In the genomic region with DNA sequence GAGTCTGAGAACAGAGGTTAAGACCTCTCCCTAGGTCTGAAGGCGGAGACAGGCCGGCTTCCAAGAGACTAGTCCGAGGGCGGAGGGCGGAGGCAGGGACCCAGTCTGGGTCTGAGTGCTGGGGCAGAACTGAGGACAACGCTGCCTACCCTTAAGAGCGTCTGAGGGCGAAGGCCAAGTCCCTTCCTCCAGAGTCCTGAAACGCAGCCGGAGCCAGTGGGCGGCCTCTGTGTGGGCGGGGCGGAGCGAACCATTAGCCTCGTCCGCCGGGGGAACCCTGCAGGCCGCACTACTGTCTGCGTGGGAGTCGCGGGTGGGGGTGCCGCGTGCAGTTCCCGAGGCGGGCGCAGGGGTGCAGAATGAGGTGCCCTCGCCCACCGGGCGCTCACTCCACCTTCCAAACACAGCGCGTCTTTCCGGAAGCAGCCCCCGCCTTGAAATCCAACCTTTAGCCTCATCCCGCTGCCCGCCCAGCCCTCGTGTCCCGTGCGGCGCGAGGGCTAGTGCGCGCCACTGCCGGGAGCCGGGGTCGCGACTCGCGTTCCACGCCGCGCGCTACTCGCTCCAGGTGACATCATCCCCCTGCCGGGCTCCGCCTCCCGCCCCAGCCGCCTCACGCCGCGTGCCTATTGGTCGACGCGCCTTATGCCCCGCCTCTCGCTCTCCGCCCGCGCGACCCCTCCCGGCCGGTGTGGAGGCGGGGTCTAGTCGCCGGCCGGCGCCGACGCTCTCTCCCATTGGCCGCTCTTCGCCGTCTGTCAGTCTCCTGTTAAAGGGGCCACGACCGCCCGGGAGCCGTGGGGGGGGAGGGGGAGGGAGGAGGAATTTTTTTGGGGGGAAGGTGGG, we compare ENCODE assay signal across 8 cellular contexts. TPM values are rescaled to one million over a fixed set of nuclear protein-coding genes. Genes with fewer than 3 reads are reported as not detected.
DNase-seq lines count a peak whose midpoint lies in the region; ATAC-seq and TF ChIP-seq lines count a peak whose summit lies in the region.

A gene with protein sequence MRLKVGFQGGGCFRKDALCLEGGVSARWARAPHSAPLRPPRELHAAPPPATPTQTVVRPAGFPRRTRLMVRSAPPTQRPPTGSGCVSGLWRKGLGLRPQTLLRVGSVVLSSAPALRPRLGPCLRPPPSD (minus strand): TSS at position 579 of the 846 bp plus-strand sequence. CDS start 121 bp downstream, at position 458.

- H3K4me3 Mint-ChIP-seq in activated naive CD4-positive, alpha-beta T cell treated with anti-CD3 and anti-CD28 coated beads, Interleukin-2, amount 10 ng/mL, durations not matched to agents 7 days and 5 days: peak within 1 kb of the TSS; percentile 83

- CTCF ChIA-PET in activated naive CD4-positive, alpha-beta T cell treated with anti-CD3 and anti-CD28 coated beads, Interleukin-2, amount 10 ng/mL, durations not matched to agents 7 days and 5 days (lab: Charles Lee): interaction anchor here (1.1 kb wide), 1 partner anchor 27 kb away, joined by 6 read pairs; no protein-coding TSS in a partner anchor

- peaks cover 39% of the 10 kb centered on the region for H3K4me1 Mint-ChIP-seq in activated naive CD4-positive, alpha-beta T cell treated with anti-CD3 and anti-CD28 coated beads, Interleukin-2, amount 10 ng/mL, durations not matched to agents 7 days and 5 days

- peak; percentile 91 for ATAC-seq in omental fat pad (ENCODE audit: low FRiP score)

- H3K36me3 Mint-ChIP-seq in activated naive CD4-positive, alpha-beta T cell treated with anti-CD3 and anti-CD28 coated beads, Interleukin-2, amount 10 ng/mL, durations not matched to agents 7 days and 5 days: no peaks in the 10 kb centered on the region

- H3K4me3 ChIP-seq in GM08714 (ENCODE audit: low read length) (peak within 1 kb of the TSS; percentile 73), HFF-Myc (replicated peaks; ENCODE audit: low read depth, low read length) (peak within 1 kb of the TSS; percentile 50)

- TF ChIP-seq CTCF in HFF-Myc (IDR thresholded peaks at IDR 0.05; ENCODE audit: low read depth, low read length, missing control alignments): no peak
- no peak for TF ChIP-seq CTCF in omental fat pad (IDR thresholded peaks at IDR 0.05)

- peak within 1 kb of the TSS; percentile 88 for H3K27ac ChIP-seq in temporal lobe (ENCODE audit: low read depth, low read length)

- peak within 1 kb of the TSS; percentile 78 for H3K27ac Mint-ChIP-seq in activated naive CD4-positive, alpha-beta T cell treated with anti-CD3 and anti-CD28 coated beads, Interleukin-2, amount 10 ng/mL, durations not matched to agents 7 days and 5 days

- DNase-seq in HFF-Myc (ENCODE audit: extremely low read depth, low read depth): peak; percentile 61
- DNase-seq in MV-4-11 (lab: John Stamatoyannopoulos, UW): peak; percentile 96
- DNase-seq in SK-MEL-5 (ENCODE audit: low read depth, low spot score): peak; percentile 92
- DNase-seq in activated naive CD4-positive, alpha-beta T cell treated with anti-CD3 and anti-CD28 coated beads, Interleukin-2, amount 10 ng/mL, durations not matched to agents 7 days and 5 days: peak; percentile 96
- DNase-seq in germinal center (ENCODE audit: low spot score): peak; percentile 99
- peak; percentile 69 for DNase-seq in omental fat pad (ENCODE audit: low spot score)

- in situ Hi-C loops in SK-MEL-5 (cut with HindIII; ENCODE audit: low pct_unique_long_range_greater_than_20kb, low sequenced_read_pairs): no loop called here

- peaks cover 42% of the 10 kb centered on the region for H3K27me3 Mint-ChIP-seq in activated naive CD4-positive, alpha-beta T cell treated with anti-CD3 and anti-CD28 coated beads, Interleukin-2, amount 10 ng/mL, durations not matched to agents 7 days and 5 days

- H3K9me3 Mint-ChIP-seq in activated naive CD4-positive, alpha-beta T cell treated with anti-CD3 and anti-CD28 coated beads, Interleukin-2, amount 10 ng/mL, durations not matched to agents 7 days and 5 days: no peaks in the 10 kb centered on the region

RNA-seq across cellular contexts. Expression of the gene that starts here (rescaled TPM):
- total RNA-seq in SK-MEL-5 (2014; rRNA removed; shearing (Covaris generic)): 1.1 and 1.8 TPM in 2 replicates
- 1.4 and 4.5 TPM in 2 replicates for polyA plus RNA-seq in SK-MEL-5 (2015; cell fraction: cytosol; rRNA removed)
- 0.51 and 7.5 TPM in 2 replicates for polyA plus RNA-seq in SK-MEL-5 (2015; cell fraction: nucleus; rRNA removed)
- total RNA-seq in omental fat pad (1 to 10 TPM; 1.6 to 3.5 (median 2.9) TPM), temporal lobe (0.25 TPM)

Comparison
In these comparisons a context has a peak if more than half of its experiments do, and no peak if none do; other contexts are left out.
1. Peak in every context shown above with its lines: DNase-seq, ATAC-seq, H3K4me3 ChIP-seq and H3K27ac ChIP-seq.